8 cellular contexts compared by ENCODE assay signal in genomic region chr13:20903164-20903475, GRCh38. TPM values are rescaled to one million over a fixed set of nuclear protein-coding genes. Genes with fewer than 3 reads are reported as not detected.
A peak's percentile ranks its signal among the peaks of the same experiment; 100 is the strongest.
DNase-seq lines count a peak whose midpoint lies in the region; ATAC-seq and TF ChIP-seq lines count a peak whose summit lies in the region.

No MANE protein-coding gene starts in this region.

- no peaks in the 10 kb centered on the region for H3K4me1 ChIP-seq in iPS-18a (ENCODE audit: control insufficient read depth, low read depth, low read length)

- H3K4me3 ChIP-seq in HL-60 (replicated peaks; ENCODE audit: insufficient read depth, low read length), result peak overlapping the region; percentile 97
- H3K4me3 ChIP-seq in iPS-18a (ENCODE audit: low read length), result peak overlapping the region; percentile 87

- peak overlapping the region; percentile 97 for H3K9ac ChIP-seq in iPS-18a (ENCODE audit: low read length)

- H3K27ac ChIP-seq in HL-60 (replicated peaks), result peak overlapping the region; percentile 78
- H3K27ac ChIP-seq in iPS-18a (ENCODE audit: low read length), result peak overlapping the region; percentile 73

- no peaks in the 10 kb centered on the region for H3K9me3 Mint-ChIP-seq in activated T-helper 17 cell treated with anti-CD3 and anti-CD28 coated beads, Interleukin-2, amount 50 U/mL, for 72 hours
- H3K9me3 Mint-ChIP-seq in stimulated activated memory B cell treated with anti-CD40 and anti-IgM and Interleukin-4, amounts not matched to agents 10 μg/mL and 1 μg/mL and 100 μg/mL, for 72 hours, result no peaks in the 10 kb centered on the region

- no peaks in the 10 kb centered on the region for H3K27me3 ChIP-seq in HL-60 (ENCODE audit: insufficient read depth, poor library complexity, severe bottlenecking)
- no peaks in the 10 kb centered on the region for H3K27me3 ChIP-seq in iPS-18a (ENCODE audit: control insufficient read depth, insufficient read depth, low read length)

- no peak for TF ChIP-seq CTCF in HL-60 (IDR thresholded peaks at IDR 0.05; ENCODE audit: insufficient read depth, low read length)

- peaks cover 9% of the 10 kb centered on the region for H3K36me3 ChIP-seq in iPS-18a (ENCODE audit: control insufficient read depth, low read depth, low read length)

- peaks cover 31% of the 10 kb centered on the region for H3K36me3 Mint-ChIP-seq in activated T-helper 17 cell treated with anti-CD3 and anti-CD28 coated beads, Interleukin-2, amount 50 U/mL, for 72 hours (ENCODE audit: low read depth)
- H3K36me3 Mint-ChIP-seq in stimulated activated memory B cell treated with anti-CD40 and anti-IgM and Interleukin-4, amounts not matched to agents 10 μg/mL and 1 μg/mL and 100 μg/mL, for 72 hours, result peaks cover 5% of the 10 kb centered on the region

- peak overlapping the region; percentile 98 for H3K4me3 Mint-ChIP-seq in activated T-helper 17 cell treated with anti-CD3 and anti-CD28 coated beads, Interleukin-2, amount 50 U/mL, for 72 hours
- peak overlapping the region; percentile 99 for H3K4me3 Mint-ChIP-seq in stimulated activated memory B cell treated with anti-CD40 and anti-IgM and Interleukin-4, amounts not matched to agents 10 μg/mL and 1 μg/mL and 100 μg/mL, for 72 hours

- peaks cover 24% of the 10 kb centered on the region for H3K4me1 Mint-ChIP-seq in activated T-helper 17 cell treated with anti-CD3 and anti-CD28 coated beads, Interleukin-2, amount 50 U/mL, for 72 hours
- H3K4me1 Mint-ChIP-seq in stimulated activated memory B cell treated with anti-CD40 and anti-IgM and Interleukin-4, amounts not matched to agents 10 μg/mL and 1 μg/mL and 100 μg/mL, for 72 hours, result peaks cover 33% of the 10 kb centered on the region

- ATAC-seq in activated T-helper 17 cell treated with anti-CD3 and anti-CD28 coated beads, Interleukin-2, amount 50 U/mL, for 72 hours (replicated peaks), result no peak
- no peak for ATAC-seq in stimulated activated memory B cell treated with anti-CD40 and anti-IgM and Interleukin-4, amounts not matched to agents 10 μg/mL and 1 μg/mL and 100 μg/mL, for 72 hours
- ATAC-seq in GM18520 (IDR thresholded peaks at IDR 0.05; ENCODE audit: unreplicated experiment) (no peak), GM18858 (IDR thresholded peaks at IDR 0.05; ENCODE audit: unreplicated experiment) (no peak), GM18907 (IDR thresholded peaks at IDR 0.05; ENCODE audit: unreplicated experiment) (no peak)

- no peaks in the 10 kb centered on the region for H3K9me3 ChIP-seq in iPS-18a (ENCODE audit: control insufficient read depth, low read depth, low read length)

- no peaks in the 10 kb centered on the region for H3K27me3 Mint-ChIP-seq in activated T-helper 17 cell treated with anti-CD3 and anti-CD28 coated beads, Interleukin-2, amount 50 U/mL, for 72 hours
- H3K27me3 Mint-ChIP-seq in stimulated activated memory B cell treated with anti-CD40 and anti-IgM and Interleukin-4, amounts not matched to agents 10 μg/mL and 1 μg/mL and 100 μg/mL, for 72 hours, result no peaks in the 10 kb centered on the region

- peak overlapping the region; percentile 98 for H3K27ac Mint-ChIP-seq in activated T-helper 17 cell treated with anti-CD3 and anti-CD28 coated beads, Interleukin-2, amount 50 U/mL, for 72 hours
- peak overlapping the region; percentile 99 for H3K27ac Mint-ChIP-seq in stimulated activated memory B cell treated with anti-CD40 and anti-IgM and Interleukin-4, amounts not matched to agents 10 μg/mL and 1 μg/mL and 100 μg/mL, for 72 hours

- DNase-seq in HL-60 (ENCODE audit: low read depth in 1 of 2, low spot score in 1 of 2) (no peak), HK-2 (ENCODE audit: unreplicated experiment) (no peak)

RNA-seq across cellular contexts. Expression of gene XPO4, which starts 0.6 kb away (rescaled TPM):
- 10 to 100 TPM; 24.3 to 35.8 TPM for total RNA-seq in activated T-helper 17 cell treated with anti-CD3 and anti-CD28 coated beads, Interleukin-2, amount 50 U/mL, for 72 hours
